16 cellular contexts compared by ENCODE assay signal in genomic region chr11:130786987-130787688, GRCh38.
DNase-seq lines count a peak whose midpoint lies in the region; ATAC-seq, FAIRE-seq and TF ChIP-seq lines count a peak whose summit lies in the region.
"Had no signal": no experiment of that assay in that cellular context is flagged by ENCODE, and none has a peak within 500 bp of the region (broad histone marks: within the 10 kb centered on the region; RNA-seq: fewer than 3 reads in every experiment).

No MANE protein-coding gene starts in this region.

- DNase-seq in M059J (ENCODE audit: low read depth) (peak; percentile 89), bronchial epithelial cell (ENCODE audit: low read depth) (peak; percentile 72), kidney (peak; percentile 80), amygdala (lab: John Stamatoyannopoulos, UW) (no peak), NCI-H1417 treated with DMSO at 0.1 percent for 48 hours (lab: John Stamatoyannopoulos, UW) (no peak), HuH-7 (ENCODE audit: low spot score) (no peak)
- DNase-seq: activated CD8-positive, alpha-beta memory T cell treated with anti-CD3 and anti-CD28 coated beads, Interleukin-2, amount 50 U/mL, for 4 hours; H7; NCI-H1436 treated with DMSO at 0.1 percent for 48 hours; stimulated activated naive CD8-positive, alpha-beta T cell treated with anti-CD3 and anti-CD28 coated beads, Interleukin-15, Interleukin-2, amounts not matched to agents 100 U/mL and 50 U/mL, for 24 hours had no signal

- no peak for TF ChIP-seq CTCF in bronchial epithelial cell (IDR thresholded peaks at IDR 0.05; ENCODE audit: insufficient read depth, low read length, severe bottlenecking)
- no peak for TF ChIP-seq CTCF in kidney (IDR thresholded peaks at IDR 0.05; ENCODE audit: borderline replicate concordance, extremely low read depth, insufficient read depth)

- H2AFZ ChIP-seq in ACC112 (ENCODE audit: low read length, unreplicated experiment), result no peak overlapping the region

- H3K27me3 ChIP-seq in ACC112 (ENCODE audit: insufficient read depth, low read length) (no peaks in the 10 kb centered on the region), bronchial epithelial cell (ENCODE audit: control insufficient read depth, insufficient read depth, low read length) (no peaks in the 10 kb centered on the region)

- H3K9ac ChIP-seq in kidney (ENCODE audit: low read length in 2 of 2), result no peak overlapping the region

- no peak for ATAC-seq in GM18873 (IDR thresholded peaks at IDR 0.05; ENCODE audit: low FRiP score, unreplicated experiment)
- ATAC-seq: activated CD4-positive, CD25-positive, alpha-beta regulatory T cell treated with anti-CD3 and anti-CD28 coated beads, Interleukin-2, amount 50 U/mL, for 24 hours; activated naive CD4-positive, alpha-beta T cell treated with anti-CD3 and anti-CD28 coated beads, Interleukin-2, amount 50 U/mL, for 72 hours; K562; stimulated activated naive CD8-positive, alpha-beta T cell treated with anti-CD3 and anti-CD28 coated beads, Interleukin-15, Interleukin-2, amounts not matched to agents 100 U/mL and 50 U/mL, for 24 hours had no signal

- H3K9me3 ChIP-seq in kidney (ENCODE audit: control insufficient read depth in 1 of 2, low read length in 2 of 2), result no peaks in the 10 kb centered on the region

- H3K36me3 ChIP-seq in ACC112 (ENCODE audit: insufficient read depth, low read length) (no peaks in the 10 kb centered on the region), bronchial epithelial cell (ENCODE audit: control insufficient read depth, insufficient read depth, low read length) (no peaks in the 10 kb centered on the region), kidney (ENCODE audit: control insufficient read depth in 1 of 2, insufficient read depth in 2 of 2, low read length in 2 of 2) (no peaks in the 10 kb centered on the region)

- H3K4me1 ChIP-seq in ACC112 (ENCODE audit: control insufficient read depth, insufficient read depth, low read length, unreplicated experiment) (peaks cover 42% of the 10 kb centered on the region), kidney (ENCODE audit: control insufficient read depth in 1 of 2, insufficient read depth in 1 of 2, low read depth in 1 of 2, low read length in 2 of 2) (peaks cover 2 to 13% of the 10 kb centered on the region in 2 donors)

- H3K79me2 ChIP-seq in ACC112 (ENCODE audit: control insufficient read depth, insufficient read depth, low read length, unreplicated experiment), result no peaks in the 10 kb centered on the region

- no peak for FAIRE-seq in bronchial epithelial cell (lab: Jason Lieb, UNC)
- FAIRE-seq in kidney (lab: Jason Lieb, UNC), result no peak
- FAIRE-seq: K562 had no signal

- H3K27ac ChIP-seq in ACC112 (ENCODE audit: low read depth, low read length) (0 out of 2 replicates have a peak overlapping the region, but pooled peaks have one; percentile 24), kidney (ENCODE audit: low read depth in 2 of 2, low read length in 2 of 2) (peak overlapping the region in 1 of 2 donors; percentile 28)

- intact Hi-C loops in kidney (cut with DNase I), result no loop called here

- H3K4me3 ChIP-seq in ACC112 (ENCODE audit: low read depth, low read length) (no peak overlapping the region), bronchial epithelial cell (ENCODE audit: low read depth, low read length) (no peak overlapping the region), kidney (ENCODE audit: low read length in 2 of 2) (no peak overlapping the region)
- H3K4me3 ChIP-seq: K562, smooth muscle cell had no signal

Comparison
In these comparisons a context has a peak if more than half of its experiments do, and no peak if none do; other contexts are left out.
1. DNase-seq: peak in M059J (single experiment), bronchial epithelial cell (single experiment) and kidney (single experiment); none in amygdala (0 of 56), NCI-H1417 treated with DMSO at 0.1 percent for 48 hours (single experiment) and HuH-7 (single experiment).